1 cellular context compared by ENCODE assay signal in the genomic region with DNA sequence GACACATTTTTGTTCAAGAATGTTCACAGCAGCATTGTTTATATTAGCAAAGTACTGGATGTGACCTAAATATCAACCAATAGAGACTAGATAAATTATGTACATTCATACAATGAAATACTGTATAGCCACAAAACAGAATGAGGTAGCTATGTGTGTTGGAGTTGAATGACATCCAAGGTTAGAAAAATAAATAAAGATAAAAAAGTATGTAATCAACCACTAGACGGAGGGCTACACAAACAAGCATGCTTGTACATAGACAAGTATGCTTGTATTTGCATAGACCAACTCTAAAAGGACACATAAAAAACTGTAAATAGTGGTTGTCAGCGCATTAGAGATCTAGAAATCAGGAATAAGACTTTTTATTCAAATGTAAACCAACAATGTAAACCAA.
TF ChIP-seq lines count a peak whose summit lies in the region.

No MANE protein-coding gene starts in this region.

TF ChIP-seq in HepG2, 621 proteins besides CTCF, POLR2A, EP300 and RAD21 (continued from another document):
- TF ChIP-seq FOXP1 (IDR thresholded peaks at IDR 0.05) (no peak), FOXP1 (CRISPR knock-in tag; IDR thresholded peaks at IDR 0.05) (0 out of 2 replicates have a peak, but pooled peaks have one; percentile 16), TOPORS (CRISPR knock-in tag; IDR thresholded peaks at IDR 0.05) (no peak), NONO (IDR thresholded peaks at IDR 0.05) (no peak), NONO (CRISPR knock-in tag; conservative IDR thresholded peaks at IDR 0.05) (no peak), ZNF724P (CRISPR knock-in tag; IDR thresholded peaks at IDR 0.05; ENCODE audit: borderline replicate concordance) (no peak), POLR2G (IDR thresholded peaks at IDR 0.05; ENCODE audit: low read depth, low read length) (no peak)
